24 cellular contexts compared by ENCODE assay signal in genomic region chr19:13255041-13255718, GRCh38.
DNase-seq lines count a peak whose midpoint lies in the region; TF ChIP-seq lines count a peak whose summit lies in the region.
"Had no signal": no experiment of that assay in that cellular context is flagged by ENCODE, and none has a peak within 500 bp of the region (broad histone marks: within the 10 kb centered on the region; RNA-seq: fewer than 3 reads in every experiment).

No MANE protein-coding gene starts in this region.

- no peak overlapping the region for H2BK5ac ChIP-seq in trophoblast cell (ENCODE audit: low read depth, low read length, poor library complexity)

- no peak overlapping the region for H3K4me3 ChIP-seq in HEK293 (ENCODE audit: low read depth, low read length)
- H3K4me3 ChIP-seq in SK-N-SH (ENCODE audit: low read depth in 2 of 2, low read length in 1 of 2), result no peak overlapping the region
- H3K4me3 ChIP-seq in trophoblast cell (ENCODE audit: low read depth, low read length), result no peak overlapping the region
- H3K4me3 ChIP-seq in endodermal cell (ENCODE audit: low read length), result no peak overlapping the region
- H3K4me3 ChIP-seq: GM23248, PC-9, SJCRH30 had no signal

- peaks cover 9% of the 10 kb centered on the region for H3K36me3 Mint-ChIP-seq in endodermal cell (ENCODE audit: low read depth)
- H3K36me3 Mint-ChIP-seq: CD8-positive, alpha-beta T cell; T-cell had no signal

- H3K27ac ChIP-seq in HEK293 (ENCODE audit: extremely low read depth, low read depth, low read length) (no peak overlapping the region), SK-N-SH (ENCODE audit: low read depth in 2 of 2, low read length in 1 of 2) (no peak overlapping the region), trophoblast cell (ENCODE audit: low read depth, low read length) (no peak overlapping the region), endodermal cell (ENCODE audit: low read depth, low read length) (no peak overlapping the region)
- H3K27ac ChIP-seq: GM23248, PC-9, SJCRH30 had no signal

- no peak overlapping the region for H2AFZ ChIP-seq in SK-N-SH (ENCODE audit: low read depth)
- H2AFZ ChIP-seq in trophoblast cell (ENCODE audit: insufficient read depth, low read length, poor library complexity), result no peak overlapping the region
- H2AFZ ChIP-seq: GM23248, PC-9 had no signal

- H3K9ac ChIP-seq in SK-N-SH, result no peak overlapping the region
- H3K9ac ChIP-seq in trophoblast cell (ENCODE audit: low read length), result no peak overlapping the region
- H3K9ac ChIP-seq in endodermal cell (ENCODE audit: extremely low read depth, low read length, poor library complexity, severe bottlenecking), result no peak overlapping the region
- H3K9ac ChIP-seq: GM23248 had no signal

- H3K79me2 ChIP-seq in SK-N-SH (ENCODE audit: insufficient read depth) (no peaks in the 10 kb centered on the region), trophoblast cell (ENCODE audit: control insufficient read depth, insufficient read depth, low read length, poor library complexity) (no peaks in the 10 kb centered on the region)

- H3K27me3 Mint-ChIP-seq in endodermal cell (ENCODE audit: insufficient read depth), result no peaks in the 10 kb centered on the region

- H2BK12ac ChIP-seq in trophoblast cell (ENCODE audit: low read length), result no peak overlapping the region

- no peak for TF ChIP-seq EP300 in SK-N-SH (IDR thresholded peaks at IDR 0.05; ENCODE audit: borderline replicate concordance in 1 of 2, low read depth in 1 of 2, low read length in 1 of 2)

- no peak overlapping the region for H3K23ac ChIP-seq in trophoblast cell (ENCODE audit: low read length)

- no peak overlapping the region for H4K8ac ChIP-seq in trophoblast cell (ENCODE audit: low read depth, low read length)

- no peaks in the 10 kb centered on the region for H3K4me1 Mint-ChIP-seq in endodermal cell
- H3K4me1 Mint-ChIP-seq: T-cell had no signal

- H2BK120ac ChIP-seq in trophoblast cell (ENCODE audit: insufficient read depth, low read length, poor library complexity), result no peak overlapping the region

- DNase-seq in NOMO-1 (lab: John Stamatoyannopoulos, UW; ENCODE audit: unreplicated experiment in 2 of 2) (peak; percentile 41 to 69), SK-N-SH (no peak), trophoblast cell (peak; percentile 64 to 77), epidermal melanocyte (ENCODE audit: insufficient read length, low spot score) (no peak), medulla oblongata (ENCODE audit: extremely low spot score) (no peak), endodermal cell (no peak)
- DNase-seq: C1 segment of cervical spinal cord; Caco-2; CD8-positive, alpha-beta T cell; GM23248; H7; HFFc6; Karpas-422; NCI-H1048; NCI-H1417; NCI-H1694; NCI-H2029 treated with DMSO at 0.1 percent for 48 hours; NCI-H2227 treated with DMSO at 0.1 percent for 48 hours; NCI-H526 treated with DMSO at 0.1 percent for 48 hours; PC-9; SJCRH30; T-cell had no signal

- H3K36me3 ChIP-seq in HEK293 (ENCODE audit: control insufficient read depth in 2 of 2, insufficient read depth in 1 of 2, low read length in 2 of 2) (no peaks in the 10 kb centered on the region), SK-N-SH (replicated peaks in 1 of 2; ENCODE audit: control insufficient read depth in 1 of 2, insufficient read depth in 2 of 2, low read length in 1 of 2) (no peaks in the 10 kb centered on the region), trophoblast cell (ENCODE audit: control insufficient read depth in 1 of 2, insufficient read depth in 2 of 2, low read length in 2 of 2) (no peaks in the 10 kb centered on the region), endodermal cell (ENCODE audit: control insufficient read depth, insufficient read depth, low read length) (no peaks in the 10 kb centered on the region)
- H3K36me3 ChIP-seq: SJCRH30 had no signal

- no peak overlapping the region for H4K91ac ChIP-seq in trophoblast cell (ENCODE audit: low read depth, low read length)

- H3K4me2 ChIP-seq in SK-N-SH (peak overlapping the region; percentile 39; the same call in 1 of the 2 replicates), trophoblast cell (ENCODE audit: low read length) (no peak overlapping the region)
- H3K4me2 ChIP-seq: PC-9 had no signal

- H3K4ac ChIP-seq in trophoblast cell (ENCODE audit: low read depth, low read length), result no peak overlapping the region

- no peak for TF ChIP-seq RAD21 in SK-N-SH (IDR thresholded peaks at IDR 0.05; ENCODE audit: low read length)

- no peak overlapping the region for H3K4me3 Mint-ChIP-seq in endodermal cell
- H3K4me3 Mint-ChIP-seq: CD8-positive, alpha-beta T cell; HFFc6; T-cell had no signal

- no peaks in the 10 kb centered on the region for H3K9me2 ChIP-seq in SK-N-SH

- H3K27me3 ChIP-seq in SK-N-SH (ENCODE audit: insufficient read depth) (peaks cover 77% of the 10 kb centered on the region), trophoblast cell (ENCODE audit: insufficient read depth, low read length) (no peaks in the 10 kb centered on the region), endodermal cell (ENCODE audit: control insufficient read depth, insufficient read depth, low read length, poor library complexity, severe bottlenecking) (no peaks in the 10 kb centered on the region)
- H3K27me3 ChIP-seq: SJCRH30 had no signal

- no peak overlapping the region for H3K18ac ChIP-seq in trophoblast cell (ENCODE audit: low read length)

- H3K9me3 ChIP-seq in HEK293 (ENCODE audit: control insufficient read depth, insufficient read depth, low read depth, low read length) (no peaks in the 10 kb centered on the region), SK-N-SH (no peaks in the 10 kb centered on the region), trophoblast cell (ENCODE audit: insufficient read depth, low read depth, low read length) (peaks cover 2% of the 10 kb centered on the region), endodermal cell (ENCODE audit: control insufficient read depth, low read length) (peaks cover 8% of the 10 kb centered on the region)
- H3K9me3 ChIP-seq: Caco-2, SJCRH30 had no signal

- H4K12ac ChIP-seq in trophoblast cell (ENCODE audit: low read depth, low read length), result no peak overlapping the region

- no peak overlapping the region for H2AK5ac ChIP-seq in trophoblast cell (ENCODE audit: low read length)

- TF ChIP-seq CTCF in HEK293 (tag by site-specific recombination; IDR thresholded peaks at IDR 0.05), result no peak
- TF ChIP-seq CTCF in SK-N-SH (IDR thresholded peaks at IDR 0.05), result no peak
- TF ChIP-seq CTCF in endodermal cell (conservative IDR thresholded peaks at IDR 0.05), result no peak

- H4K20me1 ChIP-seq in SK-N-SH (ENCODE audit: insufficient read depth), result no peaks in the 10 kb centered on the region

- H3K9me3 Mint-ChIP-seq in endodermal cell, result peaks cover 13% of the 10 kb centered on the region
- H3K9me3 Mint-ChIP-seq: CD8-positive, alpha-beta T cell; IgD-negative memory B cell; T-cell had no signal

- H3K4me1 ChIP-seq in HEK293 (ENCODE audit: control insufficient read depth, insufficient read depth, low read length), result no peaks in the 10 kb centered on the region
- no peaks in the 10 kb centered on the region; a peak in 1 of 4 replicates for H3K4me1 ChIP-seq in SK-N-SH (ENCODE audit: control insufficient read depth in 1 of 2, insufficient read depth in 2 of 2, low read depth in 1 of 2, low read length in 1 of 2)
- H3K4me1 ChIP-seq in trophoblast cell (ENCODE audit: control insufficient read depth in 1 of 2, insufficient read depth in 2 of 2, low read length in 2 of 2), result no peaks in the 10 kb centered on the region
- H3K4me1 ChIP-seq in endodermal cell (ENCODE audit: control insufficient read depth, insufficient read depth, low read length), result no peaks in the 10 kb centered on the region
- H3K4me1 ChIP-seq: Caco-2, SJCRH30 had no signal

- no peak overlapping the region for H3K27ac Mint-ChIP-seq in endodermal cell
- H3K27ac Mint-ChIP-seq: CD8-positive, alpha-beta T cell; HFFc6; IgD-negative memory B cell; T-cell had no signal

- no peaks in the 10 kb centered on the region for H3F3A ChIP-seq in SK-N-SH (replicated peaks; ENCODE audit: insufficient read depth)

- CTCF ChIA-PET in HEK293 (lab: Yijun Ruan, JAX) (interaction anchor here (0.6 kb wide), 1 partner anchor 23 kb away, joined by 3 read pairs; no protein-coding TSS in a partner anchor), SK-N-SH (lab: Yijun Ruan, JAX) (interaction anchor here (1.0 kb wide), 1 partner anchor 154 kb away, joined by 3 read pairs; no protein-coding TSS in a partner anchor)

- 6% methylated on average over 21 of the region's 21 CpGs for WGBS in SK-N-SH (ENCODE audit: low lambda C conversion rate)
- WGBS in trophoblast cell (ENCODE audit: extremely low coverage, insufficient coverage, insufficient read length), result no CpG with 5 or more reads among the region's 21 CpGs
- 91 to 94% methylated on average over 16 to 21 of the region's 21 CpGs for WGBS in endodermal cell (ENCODE audit: insufficient coverage in 1 of 2, insufficient read length in 1 of 2), 2 experiments

- POLR2A ChIA-PET in HEK293 (lab: Yijun Ruan, JAX), result no interaction called here
- POLR2A ChIA-PET in SK-N-SH (lab: Yijun Ruan, JAX), result no interaction called here

- no peaks in the 10 kb centered on the region for H3K79me1 ChIP-seq in trophoblast cell (ENCODE audit: low read length)

- H3K14ac ChIP-seq in trophoblast cell (ENCODE audit: low read length), result no peak overlapping the region

TF ChIP-seq in HEK293, 187 proteins besides CTCF, POLR2A, EP300 and RAD21 (continues in another document):
- no peak for TF ChIP-seq ZNF24 (tag by site-specific recombination; IDR thresholded peaks at IDR 0.05)
- peak; percentile 77 for TF ChIP-seq ZNF366 (tag by site-specific recombination; conservative IDR thresholded peaks at IDR 0.05)

TF ChIP-seq in SK-N-SH, 30 proteins besides CTCF, POLR2A, EP300 and RAD21 (continues in another document):
- TF ChIP-seq YY1 (IDR thresholded peaks at IDR 0.05; ENCODE audit: low read depth) (no peak), ZBTB33 (IDR thresholded peaks at IDR 0.05; ENCODE audit: borderline replicate concordance, low read depth) (no peak), FOXM1 (IDR thresholded peaks at IDR 0.05; ENCODE audit: low read depth) (no peak), MAX (IDR thresholded peaks at IDR 0.05; ENCODE audit: low read depth) (no peak)

Comparison
In these comparisons a context has a peak if more than half of its experiments do, and no peak if none do; other contexts are left out.
1. DNase-seq: peak in NOMO-1 (2 of 2) and trophoblast cell (2 of 2); none in SK-N-SH (single experiment), epidermal melanocyte (single experiment), medulla oblongata (single experiment) and endodermal cell (single experiment).